Comparison of ENCODE assay signal across 1 cellular context in the genomic region with DNA sequence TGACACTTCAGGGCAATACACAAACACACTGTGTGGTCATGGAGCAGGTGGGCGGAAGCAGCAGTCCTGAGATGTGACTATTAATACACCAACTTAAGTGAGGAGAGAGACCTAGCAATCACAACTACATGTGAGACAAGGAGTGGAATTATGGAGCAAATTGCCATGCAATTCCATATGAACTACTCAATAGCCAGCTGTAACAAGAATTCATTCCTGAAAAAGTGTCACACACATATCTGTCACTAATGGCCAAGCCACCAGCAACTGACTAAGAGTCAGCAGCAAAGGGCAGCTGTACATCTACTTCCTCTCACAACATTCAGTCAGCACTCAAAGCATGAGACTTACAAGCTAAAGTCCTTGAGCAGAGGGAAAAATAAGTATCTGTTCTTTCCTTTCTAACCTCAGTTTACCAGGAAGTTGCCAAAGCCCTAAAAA.
TF ChIP-seq lines count a peak whose summit lies in the region.

No MANE protein-coding gene starts in this region.

TF ChIP-seq in HepG2, 621 proteins besides CTCF, POLR2A, EP300 and RAD21:
- no peak for TF ChIP-seq MAZ (IDR thresholded peaks at IDR 0.05; ENCODE audit: borderline replicate concordance, low read depth, low read length)
- TF ChIP-seq MAZ (CRISPR knock-in tag; IDR thresholded peaks at IDR 0.05; ENCODE audit: low read depth): no peak
- TF ChIP-seq ATM (IDR thresholded peaks at IDR 0.05; ENCODE audit: borderline replicate concordance): no peak
- TF ChIP-seq, protein P1, sequence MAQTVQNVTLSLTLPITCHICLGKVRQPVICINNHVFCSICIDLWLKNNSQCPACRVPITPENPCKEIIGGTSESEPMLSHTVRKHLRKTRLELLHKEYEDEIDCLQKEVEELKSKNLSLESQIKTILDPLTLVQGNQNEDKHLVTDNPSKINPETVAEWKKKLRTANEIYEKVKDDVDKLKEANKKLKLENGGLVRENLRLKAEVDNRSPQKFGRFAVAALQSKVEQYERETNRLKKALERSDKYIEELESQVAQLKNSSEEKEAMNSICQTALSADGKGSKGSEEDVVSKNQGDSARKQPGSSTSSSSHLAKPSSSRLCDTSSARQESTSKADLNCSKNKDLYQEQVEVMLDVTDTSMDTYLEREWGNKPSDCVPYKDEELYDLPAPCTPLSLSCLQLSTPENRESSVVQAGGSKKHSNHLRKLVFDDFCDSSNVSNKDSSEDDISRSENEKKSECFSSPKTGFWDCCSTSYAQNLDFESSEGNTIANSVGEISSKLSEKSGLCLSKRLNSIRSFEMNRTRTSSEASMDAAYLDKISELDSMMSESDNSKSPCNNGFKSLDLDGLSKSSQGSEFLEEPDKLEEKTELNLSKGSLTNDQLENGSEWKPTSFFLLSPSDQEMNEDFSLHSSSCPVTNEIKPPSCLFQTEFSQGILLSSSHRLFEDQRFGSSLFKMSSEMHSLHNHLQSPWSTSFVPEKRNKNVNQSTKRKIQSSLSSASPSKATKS (CRISPR knock-in tag; IDR thresholded peaks at IDR 0.05): no peak
- TF ChIP-seq GPN1 (CRISPR knock-in tag; IDR thresholded peaks at IDR 0.05; ENCODE audit: borderline replicate concordance): no peak
- TF ChIP-seq GATAD2A (CRISPR knock-in tag; IDR thresholded peaks at IDR 0.05): no peak
- TF ChIP-seq ISX (CRISPR knock-in tag; conservative IDR thresholded peaks at IDR 0.05): no peak
- no peak for TF ChIP-seq CC2D1A (CRISPR knock-in tag; IDR thresholded peaks at IDR 0.05)
- no peak for TF ChIP-seq AHR (CRISPR knock-in tag; IDR thresholded peaks at IDR 0.05)
